ENCODE assay signal across 9 cellular contexts in genomic region chr5:143826909-143827514, GRCh38. TPM values are rescaled to one million over a fixed set of nuclear protein-coding genes. Genes with fewer than 3 reads are reported as not detected.
A peak's percentile ranks its signal among the peaks of the same experiment; 100 is the strongest.
DNase-seq lines count a peak whose midpoint lies in the region; ATAC-seq, FAIRE-seq and TF ChIP-seq lines count a peak whose summit lies in the region.
"Had no signal": no experiment of that assay in that cellular context is flagged by ENCODE, and none has a peak within 500 bp of the region (broad histone marks: within the 10 kb centered on the region; RNA-seq: fewer than 3 reads in every experiment).

No MANE protein-coding gene starts in this region.

- intact Hi-C loops in adrenal gland (cut with DNase I) = loop anchor here (10.0 kb wide), 3 partner anchors 422 to 902 kb away; partner anchors contain the start of gene NR3C1 (in 1 of the 2)

- H3K9me3 ChIP-seq in adrenal gland (replicated peaks in 1 of 3) = no peaks in the 10 kb centered on the region

- peak; percentile 87 for FAIRE-seq in GM18507 (lab: Jason Lieb, UNC)
- FAIRE-seq: colon had no signal

- no peak for DNase-seq in GM18507 (ENCODE audit: extremely low spot score, insufficient read length, low read depth)
- peak; percentile 48 for DNase-seq in HT1080 (ENCODE audit: low read depth)
- peak; percentile 41 to 52 for DNase-seq in activated T-cell treated with anti-CD3 and anti-CD28 coated beads, Interleukin-2, amount 50 U/mL, for 48 hours
- DNase-seq in MV-4-11 (lab: John Stamatoyannopoulos, UW) = no peak
- DNase-seq in activated gamma-delta T cell (lab: John Stamatoyannopoulos, UW) = no peak
- no peak for DNase-seq in adrenal gland
- DNase-seq in amygdala (lab: John Stamatoyannopoulos, UW) = no peak

- H3K27ac ChIP-seq in adrenal gland = no peak overlapping the region

- TF ChIP-seq CTCF in adrenal gland (IDR thresholded peaks at IDR 0.05) = no peak

- H3K4me1 ChIP-seq in adrenal gland (replicated peaks in 1 of 2) = no peaks in the 10 kb centered on the region

- H3K36me3 ChIP-seq in adrenal gland (replicated peaks in 1 of 2) = no peaks in the 10 kb centered on the region

- H3K4me3 ChIP-seq in adrenal gland = no peak overlapping the region

- 57 to 73% (median 67%) methylated on average over 3 of the region's 3 CpGs for WGBS in adrenal gland, 4 donors

- no peaks in the 10 kb centered on the region for H3K27me3 ChIP-seq in adrenal gland

- no peak for TF ChIP-seq POLR2A in adrenal gland (IDR thresholded peaks at IDR 0.05)

- ATAC-seq in GM21528 (IDR thresholded peaks at IDR 0.05; ENCODE audit: low FRiP score, unreplicated experiment) = peak; percentile 84

RNA-seq across cellular contexts. Expression of gene HMHB1, which starts 15.1 kb away (rescaled TPM):
- total RNA-seq in HT1080 (2014; rRNA removed; shearing (Covaris generic)) = not detected in 2 replicates
- not detected in 2 replicates for polyA plus RNA-seq in HT1080 (2015; cell fraction: cytosol; rRNA removed)
- not detected in 2 replicates for polyA plus RNA-seq in HT1080 (2015; cell fraction: nucleus; rRNA removed)
- total RNA-seq in adrenal gland = not detected
- polyA plus RNA-seq in adrenal gland = not detected

Comparison
In these comparisons a context has a peak if more than half of its experiments do, and no peak if none do; other contexts are left out.
1. DNase-seq: peak in HT1080 (single experiment) and activated T-cell treated with anti-CD3 and anti-CD28 coated beads, Interleukin-2, amount 50 U/mL, for 48 hours (2 of 2); none in GM18507 (single experiment), MV-4-11 (single experiment), activated gamma-delta T cell (single experiment), adrenal gland (0 of 7) and amygdala (0 of 56).